17 cellular contexts compared by ENCODE assay signal in genomic region chr16:53937068-53937614, GRCh38.
"Had no signal": no experiment of that assay in that cellular context is flagged by ENCODE, and none has a peak within 500 bp of the region (broad histone marks: within the 10 kb centered on the region; RNA-seq: fewer than 3 reads in every experiment).

No MANE protein-coding gene starts in this region.

- H3K36me3 ChIP-seq: brain microvascular endothelial cell had no signal

- H3K9me3 ChIP-seq: heart left ventricle, tibial artery, vagina had no signal

- H3K4me1 ChIP-seq: parathyroid adenoma, vagina had no signal

- H3K4me3 ChIP-seq: heart left ventricle, skin epidermis, tibial artery, vagina had no signal

- H3K27ac ChIP-seq: brain microvascular endothelial cell, epithelial cell of prostate, heart left ventricle, parathyroid adenoma, skin epidermis, tibial artery, vagina had no signal

- DNase-seq: activated CD4-positive, alpha-beta T cell treated with anti-CD3 and anti-CD28 coated beads, Interleukin-2, amount 10 ng/mL, durations not matched to agents 7 days and 5 days; activated naive CD8-positive, alpha-beta T cell treated with anti-CD3 and anti-CD28 coated beads for 36 hours; amygdala; brain microvascular endothelial cell; effector memory CD8-positive, alpha-beta T cell; foreskin melanocyte; heart left ventricle; immature natural killer cell; mesendoderm; stimulated activated CD4-positive, alpha-beta T cell treated with anti-CD3 and anti-CD28 coated beads, Interleukin-15, amount 100 ng/mL, for 24 hours; stimulated activated CD4-positive, alpha-beta T cell treated with anti-CD3 and anti-CD28 coated beads, Interleukin-4, amount 100 ng/mL, for 24 hours; stimulated activated naive CD4-positive, alpha-beta T cell; tibial artery had no signal

- ATAC-seq: effector memory CD8-positive, alpha-beta T cell; heart left ventricle had no signal
